ENCODE assay signal across 16 cellular contexts in the genomic region with DNA sequence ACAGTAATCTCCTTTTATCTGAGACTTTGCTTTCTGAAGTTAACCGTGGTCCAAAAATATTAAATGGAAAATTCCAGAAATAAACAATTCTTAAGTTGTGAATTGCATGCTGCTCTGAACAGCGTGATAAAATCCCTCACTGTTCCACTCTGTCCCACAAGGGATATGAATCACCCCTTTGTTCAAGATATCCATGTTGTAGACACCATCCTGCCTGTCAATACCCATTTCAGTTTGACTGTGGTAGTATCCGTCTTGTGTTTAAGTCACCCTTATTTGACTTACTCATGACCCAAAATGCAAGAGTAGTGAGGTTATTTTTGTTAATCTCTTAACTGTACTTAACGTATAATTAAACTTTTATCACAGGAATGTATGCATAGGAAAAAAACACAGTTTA. TPM values are rescaled to one million over a fixed set of nuclear protein-coding genes. Genes with fewer than 3 reads are reported as not detected.
A peak's percentile ranks its signal among the peaks of the same experiment; 100 is the strongest.
DNase-seq lines count a peak whose midpoint lies in the region; ATAC-seq and TF ChIP-seq lines count a peak whose summit lies in the region.
"Had no signal": no experiment of that assay in that cellular context is flagged by ENCODE, and none has a peak within 500 bp of the region (broad histone marks: within the 10 kb centered on the region; RNA-seq: fewer than 3 reads in every experiment).

No MANE protein-coding gene starts in this region.

- DNase-seq in Ammon's horn (ENCODE audit: low spot score) (peak; percentile 87), LHCN-M2 (ENCODE audit: low read depth) (peak; percentile 67), dermis blood vessel endothelial cell (peak; percentile 87), SK-N-SH (no peak), hepatic stellate cell (ENCODE audit: low spot score) (no peak), NCI-H446 (lab: John Stamatoyannopoulos, UW) (no peak), body of pancreas (no peak)
- DNase-seq: BE2C; NCI-H2171 treated with DMSO at 0.1 percent for 48 hours; occipital lobe; OCI-M1; stimulated activated CD4-positive, alpha-beta T cell treated with anti-CD3 and anti-CD28 coated beads, Interleukin-15, amount 100 ng/mL, for 24 hours; stimulated activated CD8-positive, alpha-beta memory T cell treated with anti-CD3 and anti-CD28 coated beads, Interleukin-4, amount 100 ng/mL, for 48 hours had no signal

- H2AFZ ChIP-seq in SK-N-SH (ENCODE audit: low read depth): no peak overlapping the region

- no peaks in the 10 kb centered on the region for H3K27me3 ChIP-seq in layer of hippocampus (ENCODE audit: control insufficient read depth, insufficient read depth, low read length)
- no peaks in the 10 kb centered on the region for H3K27me3 ChIP-seq in SK-N-SH (ENCODE audit: insufficient read depth)
- no peaks in the 10 kb centered on the region for H3K27me3 ChIP-seq in body of pancreas
- H3K27me3 ChIP-seq: BE2C, cardiac muscle cell, gastroesophageal sphincter had no signal

- H3K4me3 ChIP-seq in SK-N-SH (ENCODE audit: low read depth in 2 of 2, low read length in 1 of 2) (no peak overlapping the region), body of pancreas (no peak overlapping the region)
- H3K4me3 ChIP-seq: cardiac muscle cell, gastroesophageal sphincter had no signal

- peaks cover 6% of the 10 kb centered on the region for H3F3A ChIP-seq in SK-N-SH (replicated peaks; ENCODE audit: insufficient read depth)

- H3K4me2 ChIP-seq in SK-N-SH: no peak overlapping the region

- intact Hi-C loops in body of pancreas (cut with DNase I): no loop called here

- ATAC-seq in body of pancreas: no peak
- ATAC-seq: gastroesophageal sphincter had no signal

- H3K9me2 ChIP-seq in SK-N-SH: no peaks in the 10 kb centered on the region

- POLR2A ChIA-PET in SK-N-SH (lab: Yijun Ruan, JAX): no interaction called here

- H3K36me3 ChIP-seq in SK-N-SH (replicated peaks in 1 of 2; ENCODE audit: control insufficient read depth in 1 of 2, insufficient read depth in 2 of 2, low read length in 1 of 2) (no peaks in the 10 kb centered on the region), body of pancreas (replicated peaks in 1 of 2; ENCODE audit: insufficient read depth in 1 of 2, low read depth in 2 of 2) (no peaks in the 10 kb centered on the region)
- H3K36me3 ChIP-seq: BE2C, cardiac muscle cell, gastroesophageal sphincter had no signal

- peaks cover 97% of the 10 kb centered on the region for H3K79me2 ChIP-seq in SK-N-SH (ENCODE audit: insufficient read depth)

- 86% methylated on average over 4 of the region's 4 CpGs for WGBS in SK-N-SH (ENCODE audit: low lambda C conversion rate)
- whole genome bisulfite sequencing in body of pancreas, 2 donors: 70 to 83% methylated on average over 4 of the region's 4 CpGs

- no peak overlapping the region for H3K9ac ChIP-seq in SK-N-SH

- H3K27ac ChIP-seq in layer of hippocampus (ENCODE audit: low read depth, low read length) (peak overlapping the region; percentile 69), SK-N-SH (ENCODE audit: low read depth in 2 of 2, low read length in 1 of 2) (no peak overlapping the region), body of pancreas (no peak overlapping the region)
- H3K27ac ChIP-seq: cardiac muscle cell had no signal

- no peak for TF ChIP-seq RAD21 in SK-N-SH (IDR thresholded peaks at IDR 0.05; ENCODE audit: low read length)

- CTCF ChIA-PET in SK-N-SH (lab: Yijun Ruan, JAX): no interaction called here

- H4K20me1 ChIP-seq in SK-N-SH (ENCODE audit: insufficient read depth): peaks cover 89% of the 10 kb centered on the region

- H3K4me1 ChIP-seq in SK-N-SH (ENCODE audit: control insufficient read depth in 1 of 2, insufficient read depth in 2 of 2, low read depth in 1 of 2, low read length in 1 of 2): peaks cover 7% of the 10 kb centered on the region in 2 experiments; a peak in 3 of 4 replicates
- H3K4me1 ChIP-seq in body of pancreas: peaks cover 27% of the 10 kb centered on the region

- TF ChIP-seq POLR2A in body of pancreas (IDR thresholded peaks at IDR 0.05): no peak

- TF ChIP-seq EP300 in SK-N-SH (IDR thresholded peaks at IDR 0.05; ENCODE audit: borderline replicate concordance in 1 of 2, low read depth in 1 of 2, low read length in 1 of 2): no peak

- H3K9me3 ChIP-seq in SK-N-SH: no peaks in the 10 kb centered on the region
- no peaks in the 10 kb centered on the region for H3K9me3 ChIP-seq in body of pancreas
- H3K9me3 ChIP-seq: BE2C, gastroesophageal sphincter had no signal

- TF ChIP-seq CTCF in SK-N-SH (IDR thresholded peaks at IDR 0.05) (no peak), body of pancreas (IDR thresholded peaks at IDR 0.05) (no peak)

TF ChIP-seq in SK-N-SH, 30 proteins besides CTCF, POLR2A, EP300 and RAD21 (continues in another document):
- no peak for TF ChIP-seq EZH2phosphoT487 (IDR thresholded peaks at IDR 0.05; ENCODE audit: borderline replicate concordance, low read depth)
- TF ChIP-seq MEF2A (IDR thresholded peaks at IDR 0.05; ENCODE audit: borderline replicate concordance, low read depth): no peak
- no peak for TF ChIP-seq POLR2AphosphoS5 (IDR thresholded peaks at IDR 0.05; ENCODE audit: low read depth, low read length)
- no peak for TF ChIP-seq FOXM1 (IDR thresholded peaks at IDR 0.05; ENCODE audit: low read depth)
- no peak for TF ChIP-seq ELF1 (IDR thresholded peaks at IDR 0.05)
- TF ChIP-seq, protein P1, sequence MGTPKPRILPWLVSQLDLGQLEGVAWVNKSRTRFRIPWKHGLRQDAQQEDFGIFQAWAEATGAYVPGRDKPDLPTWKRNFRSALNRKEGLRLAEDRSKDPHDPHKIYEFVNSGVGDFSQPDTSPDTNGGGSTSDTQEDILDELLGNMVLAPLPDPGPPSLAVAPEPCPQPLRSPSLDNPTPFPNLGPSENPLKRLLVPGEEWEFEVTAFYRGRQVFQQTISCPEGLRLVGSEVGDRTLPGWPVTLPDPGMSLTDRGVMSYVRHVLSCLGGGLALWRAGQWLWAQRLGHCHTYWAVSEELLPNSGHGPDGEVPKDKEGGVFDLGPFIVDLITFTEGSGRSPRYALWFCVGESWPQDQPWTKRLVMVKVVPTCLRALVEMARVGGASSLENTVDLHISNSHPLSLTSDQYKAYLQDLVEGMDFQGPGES (IDR thresholded peaks at IDR 0.05; ENCODE audit: low read depth, low read length): no peak
- TF ChIP-seq, protein P2, sequence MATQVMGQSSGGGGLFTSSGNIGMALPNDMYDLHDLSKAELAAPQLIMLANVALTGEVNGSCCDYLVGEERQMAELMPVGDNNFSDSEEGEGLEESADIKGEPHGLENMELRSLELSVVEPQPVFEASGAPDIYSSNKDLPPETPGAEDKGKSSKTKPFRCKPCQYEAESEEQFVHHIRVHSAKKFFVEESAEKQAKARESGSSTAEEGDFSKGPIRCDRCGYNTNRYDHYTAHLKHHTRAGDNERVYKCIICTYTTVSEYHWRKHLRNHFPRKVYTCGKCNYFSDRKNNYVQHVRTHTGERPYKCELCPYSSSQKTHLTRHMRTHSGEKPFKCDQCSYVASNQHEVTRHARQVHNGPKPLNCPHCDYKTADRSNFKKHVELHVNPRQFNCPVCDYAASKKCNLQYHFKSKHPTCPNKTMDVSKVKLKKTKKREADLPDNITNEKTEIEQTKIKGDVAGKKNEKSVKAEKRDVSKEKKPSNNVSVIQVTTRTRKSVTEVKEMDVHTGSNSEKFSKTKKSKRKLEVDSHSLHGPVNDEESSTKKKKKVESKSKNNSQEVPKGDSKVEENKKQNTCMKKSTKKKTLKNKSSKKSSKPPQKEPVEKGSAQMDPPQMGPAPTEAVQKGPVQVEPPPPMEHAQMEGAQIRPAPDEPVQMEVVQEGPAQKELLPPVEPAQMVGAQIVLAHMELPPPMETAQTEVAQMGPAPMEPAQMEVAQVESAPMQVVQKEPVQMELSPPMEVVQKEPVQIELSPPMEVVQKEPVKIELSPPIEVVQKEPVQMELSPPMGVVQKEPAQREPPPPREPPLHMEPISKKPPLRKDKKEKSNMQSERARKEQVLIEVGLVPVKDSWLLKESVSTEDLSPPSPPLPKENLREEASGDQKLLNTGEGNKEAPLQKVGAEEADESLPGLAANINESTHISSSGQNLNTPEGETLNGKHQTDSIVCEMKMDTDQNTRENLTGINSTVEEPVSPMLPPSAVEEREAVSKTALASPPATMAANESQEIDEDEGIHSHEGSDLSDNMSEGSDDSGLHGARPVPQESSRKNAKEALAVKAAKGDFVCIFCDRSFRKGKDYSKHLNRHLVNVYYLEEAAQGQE (IDR thresholded peaks at IDR 0.05; ENCODE audit: low read depth, low read length): no peak
- TF ChIP-seq RXRA (IDR thresholded peaks at IDR 0.05; ENCODE audit: borderline replicate concordance, low read depth): no peak
- TF ChIP-seq, protein P3, sequence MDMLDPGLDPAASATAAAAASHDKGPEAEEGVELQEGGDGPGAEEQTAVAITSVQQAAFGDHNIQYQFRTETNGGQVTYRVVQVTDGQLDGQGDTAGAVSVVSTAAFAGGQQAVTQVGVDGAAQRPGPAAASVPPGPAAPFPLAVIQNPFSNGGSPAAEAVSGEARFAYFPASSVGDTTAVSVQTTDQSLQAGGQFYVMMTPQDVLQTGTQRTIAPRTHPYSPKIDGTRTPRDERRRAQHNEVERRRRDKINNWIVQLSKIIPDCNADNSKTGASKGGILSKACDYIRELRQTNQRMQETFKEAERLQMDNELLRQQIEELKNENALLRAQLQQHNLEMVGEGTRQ (IDR thresholded peaks at IDR 0.05; ENCODE audit: borderline replicate concordance, low read depth, low read length): no peak
- TF ChIP-seq NFIC (IDR thresholded peaks at IDR 0.05; ENCODE audit: borderline replicate concordance): no peak
- TF ChIP-seq RFX5 (IDR thresholded peaks at IDR 0.05; ENCODE audit: low read length): no peak
- TF ChIP-seq GABPA (IDR thresholded peaks at IDR 0.05; ENCODE audit: low read depth): no peak
- no peak for TF ChIP-seq NRF1 (IDR thresholded peaks at IDR 0.05; ENCODE audit: low read depth, low read length)
- TF ChIP-seq MXI1 (IDR thresholded peaks at IDR 0.05; ENCODE audit: low read depth, low read length): no peak

RNA-seq across cellular contexts. Expression of a gene that starts 33.2 kb away (rescaled TPM):
- 6.6 and 6.8 TPM in 2 replicates for total RNA-seq in LHCN-M2 (2014; rRNA removed)
- polyA plus RNA-seq in LHCN-M2 (2012): 5.6 TPM
- total RNA-seq in dermis blood vessel endothelial cell: 6.6 and 9.4 TPM in 2 replicates
- 3.2 and 3.6 TPM in 2 replicates for polyA plus RNA-seq in SK-N-SH (2012; rRNA removed)
- polyA plus RNA-seq in SK-N-SH (2012; cell fraction: cytosol; rRNA removed): 5.4 and 6.1 TPM in 2 replicates
- polyA plus RNA-seq in SK-N-SH (2012; cell fraction: nucleus; rRNA removed): 1.7 and 4.1 TPM in 2 replicates
- total RNA-seq in body of pancreas: 1 to 10 TPM; 2.0 to 4.2 TPM

Comparison
In these comparisons a context has a peak if more than half of its experiments do, and no peak if none do; other contexts are left out.
1. DNase-seq: peak in Ammon's horn (single experiment), LHCN-M2 (single experiment) and dermis blood vessel endothelial cell (single experiment); none in SK-N-SH (single experiment), hepatic stellate cell (single experiment), NCI-H446 (0 of 2) and body of pancreas (0 of 4).